ENCODE assay signal across 8 cellular contexts in the genomic region with DNA sequence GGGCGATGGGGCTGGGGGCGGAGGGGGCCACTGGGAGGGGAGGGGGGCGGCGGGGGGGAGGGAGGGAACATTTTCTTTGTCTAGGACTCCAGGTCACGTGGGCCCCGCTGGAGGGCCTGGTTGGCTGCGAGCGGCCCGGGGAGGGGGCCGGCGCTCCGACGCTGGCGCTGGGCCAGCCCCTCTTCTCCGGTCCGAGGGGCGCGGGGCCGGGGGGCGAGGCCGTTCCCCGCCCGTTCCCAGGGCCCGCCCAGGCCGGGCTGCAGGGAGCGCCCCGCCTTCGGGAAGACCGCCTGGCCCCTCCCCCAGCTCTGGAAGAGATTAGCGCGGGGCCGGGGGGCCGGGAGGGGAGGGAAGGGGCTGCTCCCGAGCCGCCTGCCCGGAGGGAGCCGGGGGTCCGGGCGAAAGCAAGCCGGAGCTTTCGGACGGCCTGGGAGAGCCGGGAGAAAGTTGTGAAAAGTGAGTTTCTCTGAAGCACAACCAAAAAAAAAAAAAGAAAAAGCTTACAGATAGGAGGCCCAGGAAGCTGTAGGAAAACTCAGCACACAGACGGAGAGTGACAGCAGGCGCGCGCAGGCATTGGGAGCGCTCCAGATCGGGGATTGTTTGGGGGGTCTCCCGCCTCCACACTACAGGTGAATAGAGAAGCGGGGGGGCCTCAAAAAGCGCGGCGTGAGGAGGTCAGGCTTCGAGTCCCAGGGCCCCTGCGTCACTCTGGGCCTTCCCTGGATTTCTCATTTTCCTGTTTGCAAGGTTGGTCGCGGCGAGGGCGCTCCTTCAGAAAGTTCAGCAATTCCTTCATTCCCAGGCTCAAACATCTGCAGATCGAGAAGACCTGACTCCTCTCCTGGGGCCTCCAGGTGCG.
DNase-seq lines count a peak whose midpoint lies in the region; ATAC-seq lines count a peak whose summit lies in the region.

No MANE protein-coding gene starts in this region.

- ATAC-seq in HG02981 (IDR thresholded peaks at IDR 0.05; ENCODE audit: unreplicated experiment) (peak; percentile 43), Right ventricle myocardium superior (ENCODE audit: poor library complexity) (peak; percentile 70), HG02623 (IDR thresholded peaks at IDR 0.05; ENCODE audit: unreplicated experiment) (no peak)

- intact Hi-C loops in Right ventricle myocardium superior (cut with DNase I) = no loop called here
- intact Hi-C loops in posterior vena cava (cut with DNase I) = no loop called here

- DNase-seq in DMS153 (lab: John Stamatoyannopoulos, UW) (peak; percentile 40), NOMO-1 treated with dmso at 0.1 percent for 144 hours (lab: John Stamatoyannopoulos, UW; ENCODE audit: unreplicated experiment) (peak; percentile 50), Right ventricle myocardium superior (peak; percentile 79), posterior vena cava (ENCODE audit: low spot score) (peak; percentile 85), HCEC 1CT (no peak)
- DNase-seq in activated naive CD4-positive, alpha-beta T cell treated with Interleukin-2 at 50 U/mL for 16 hours = peak; percentile 62
